Comparison of ENCODE assay signal across 17 cellular contexts in genomic region chr6:118586741-118587485, GRCh38. TPM values are rescaled to one million over a fixed set of nuclear protein-coding genes. Genes with fewer than 3 reads are reported as not detected.
"Had no signal": no experiment of that assay in that cellular context is flagged by ENCODE, and none has a peak within 500 bp of the region (broad histone marks: within the 10 kb centered on the region; RNA-seq: fewer than 3 reads in every experiment).

No MANE protein-coding gene starts in this region.

- H3K4me1 ChIP-seq: testis had no signal

- H3K9me3 ChIP-seq: sigmoid colon, testis had no signal

- DNase-seq: activated CD4-positive, alpha-beta T cell treated with anti-CD3 and anti-CD28 coated beads for 4 hours; activated CD8-positive, alpha-beta memory T cell treated with anti-CD3 and anti-CD28 coated beads, Interleukin-2, amount 50 U/mL, for 4 hours; activated CD8-positive, alpha-beta T cell treated with anti-CD3 and anti-CD28 coated beads for 36 hours; amygdala; brain microvascular endothelial cell; kidney; occipital lobe; sigmoid colon; stimulated activated CD4-positive, alpha-beta T cell treated with anti-CD3 and anti-CD28 coated beads, Interleukin-12 subunit alpha, Interleukin-12 subunit beta, amount 100 ng/mL, for 4 hours; stimulated activated naive CD8-positive, alpha-beta T cell treated with anti-CD3 and anti-CD28 coated beads, Interleukin-15, amount 100 ng/mL, for 72 hours; testis had no signal

- H3K27me3 Mint-ChIP-seq: activated CD8-positive, alpha-beta T cell treated with anti-CD3 and anti-CD28 coated beads for 36 hours; activated naive CD4-positive, alpha-beta T cell treated with anti-CD3 and anti-CD28 coated beads, Interleukin-2, amount 50 U/mL, for 24 hours; stimulated activated naive CD8-positive, alpha-beta T cell treated with anti-CD3 and anti-CD28 coated beads, Interleukin-15, amount 100 ng/mL, for 72 hours had no signal

- H3K36me3 ChIP-seq: brain microvascular endothelial cell, sigmoid colon had no signal

- H3K27ac ChIP-seq: brain microvascular endothelial cell, hepatocyte, sigmoid colon, testis had no signal

- H3K27me3 ChIP-seq: brain microvascular endothelial cell, hepatocyte, sigmoid colon, testis had no signal

- H3K4me3 Mint-ChIP-seq: activated CD8-positive, alpha-beta T cell treated with anti-CD3 and anti-CD28 coated beads for 36 hours; activated naive CD4-positive, alpha-beta T cell treated with anti-CD3 and anti-CD28 coated beads, Interleukin-2, amount 50 U/mL, for 24 hours; nephron; stimulated activated naive CD8-positive, alpha-beta T cell treated with anti-CD3 and anti-CD28 coated beads, Interleukin-15, amount 100 ng/mL, for 72 hours had no signal

- H3K4me3 ChIP-seq: hepatocyte, lung, sigmoid colon, testis had no signal

- H3K9me3 Mint-ChIP-seq: nephron; stimulated activated naive CD8-positive, alpha-beta T cell treated with anti-CD3 and anti-CD28 coated beads, Interleukin-15, amount 100 ng/mL, for 72 hours had no signal

RNA-seq across cellular contexts. Expression of gene PLN, which starts 38.8 kb away (rescaled TPM):
- total RNA-seq: activated CD8-positive, alpha-beta T cell treated with anti-CD3 and anti-CD28 coated beads for 36 hours; dermis microvascular lymphatic vessel endothelial cell; pulmonary artery endothelial cell had no signal
